ENCODE assay signal across 8 cellular contexts in genomic region chr1:2786329-2787162, GRCh38. TPM values are rescaled to one million over a fixed set of nuclear protein-coding genes. Genes with fewer than 3 reads are reported as not detected.
DNase-seq lines count a peak whose midpoint lies in the region; ATAC-seq and TF ChIP-seq lines count a peak whose summit lies in the region.

No MANE protein-coding gene starts in this region.

- no peak overlapping the region for H2AFZ ChIP-seq in DND-41 (ENCODE audit: low read depth, low read length)

- no peak overlapping the region for H3K4me2 ChIP-seq in DND-41 (ENCODE audit: insufficient read depth, low read length)

- peak; percentile 84 for TF ChIP-seq CTCF in DND-41 (IDR thresholded peaks at IDR 0.05; ENCODE audit: borderline replicate concordance, extremely low read depth, low read length, poor library complexity, severe bottlenecking)

- H3K9me3 ChIP-seq in DND-41 (ENCODE audit: insufficient read depth, low read length, severe bottlenecking) = peaks cover 2% of the 10 kb centered on the region

- intact Hi-C loops in activated T-helper 1 cell treated with anti-CD3 and anti-CD28 coated beads, Interleukin-12 subunit alpha, Interleukin-12 subunit beta, Interleukin-2, Interleukin-4 antibody, amounts not matched to agents 30 ng/mL and 10 ng/mL and 1 ng/mL, durations not matched to agents 14 hours and 24 hours and 36 hours (cut with micrococcal nuclease) = loop anchor here (1.0 to 5.0 kb wide), 2 partner anchors 230 to 589 kb away; partner anchors contain the start of gene TNFRSF14
- intact Hi-C loops in left ventricle myocardium superior (cut with micrococcal nuclease) = no loop called here

- no peak overlapping the region for H3K4me3 Mint-ChIP-seq in activated T-helper 1 cell treated with anti-CD3 and anti-CD28 coated beads, Interleukin-12 subunit alpha, Interleukin-12 subunit beta, Interleukin-2, Interleukin-4 antibody, amounts not matched to agents 30 ng/mL and 10 ng/mL and 1 ng/mL, durations not matched to agents 14 hours and 24 hours and 36 hours

- H3K9ac ChIP-seq in DND-41 (ENCODE audit: low read depth, low read length) = no peak overlapping the region

- no peaks in the 10 kb centered on the region for H3K79me2 ChIP-seq in DND-41 (ENCODE audit: insufficient read depth, low read length)

- DNase-seq in DND-41 (peak; percentile 56), NCI-H69 (lab: John Stamatoyannopoulos, UW) (peak; percentile 14), left ventricle myocardium superior (peak; percentile 68), NCI-H446 treated with DMSO at 0.1 percent for 48 hours (lab: John Stamatoyannopoulos, UW) (no peak)
- DNase-seq in activated T-helper 1 cell treated with anti-CD3 and anti-CD28 coated beads, Interleukin-12 subunit alpha, Interleukin-12 subunit beta, Interleukin-2, Interleukin-4 antibody, amounts not matched to agents 30 ng/mL and 10 ng/mL and 1 ng/mL, durations not matched to agents 14 hours and 24 hours and 36 hours (ENCODE audit: low spot score) = peak; percentile 51
- peak; percentile 78 to 79 for DNase-seq in stimulated activated CD4-positive, alpha-beta T cell treated with anti-CD3 and anti-CD28 coated beads, Interleukin-2, amount 100 ng/mL, for 48 hours

- no peaks in the 10 kb centered on the region for H3K4me1 ChIP-seq in DND-41 (ENCODE audit: insufficient read depth, low read length)

- H3K4me1 Mint-ChIP-seq in activated T-helper 1 cell treated with anti-CD3 and anti-CD28 coated beads, Interleukin-12 subunit alpha, Interleukin-12 subunit beta, Interleukin-2, Interleukin-4 antibody, amounts not matched to agents 30 ng/mL and 10 ng/mL and 1 ng/mL, durations not matched to agents 14 hours and 24 hours and 36 hours (ENCODE audit: low read depth) = peaks cover 5% of the 10 kb centered on the region

- H4K20me1 ChIP-seq in DND-41 (ENCODE audit: insufficient read depth, low read length) = peaks cover 7% of the 10 kb centered on the region; the same call in 1 of the 2 replicates

- no peak overlapping the region for H3K4me3 ChIP-seq in DND-41 (ENCODE audit: low read depth in 1 of 2, low read length in 2 of 2)

- H3K36me3 Mint-ChIP-seq in activated T-helper 1 cell treated with anti-CD3 and anti-CD28 coated beads, Interleukin-12 subunit alpha, Interleukin-12 subunit beta, Interleukin-2, Interleukin-4 antibody, amounts not matched to agents 30 ng/mL and 10 ng/mL and 1 ng/mL, durations not matched to agents 14 hours and 24 hours and 36 hours (ENCODE audit: low read depth) = no peaks in the 10 kb centered on the region

- H3K27ac ChIP-seq in DND-41 (ENCODE audit: low read length) = no peak overlapping the region

- peaks cover 16% of the 10 kb centered on the region for H3K27me3 Mint-ChIP-seq in activated T-helper 1 cell treated with anti-CD3 and anti-CD28 coated beads, Interleukin-12 subunit alpha, Interleukin-12 subunit beta, Interleukin-2, Interleukin-4 antibody, amounts not matched to agents 30 ng/mL and 10 ng/mL and 1 ng/mL, durations not matched to agents 14 hours and 24 hours and 36 hours (ENCODE audit: insufficient read depth)

- no peaks in the 10 kb centered on the region for H3K36me3 ChIP-seq in DND-41 (ENCODE audit: insufficient read depth, low read length)

- peaks cover 10% of the 10 kb centered on the region for H3K9me3 Mint-ChIP-seq in activated T-helper 1 cell treated with anti-CD3 and anti-CD28 coated beads, Interleukin-12 subunit alpha, Interleukin-12 subunit beta, Interleukin-2, Interleukin-4 antibody, amounts not matched to agents 30 ng/mL and 10 ng/mL and 1 ng/mL, durations not matched to agents 14 hours and 24 hours and 36 hours

- no peaks in the 10 kb centered on the region for H3K27me3 ChIP-seq in DND-41 (ENCODE audit: insufficient read depth, low read length, poor library complexity)

- peak; percentile 71 for ATAC-seq in DND-41 (ENCODE audit: insufficient read depth, low read depth)
- peak; percentile 49 for ATAC-seq in left ventricle myocardium superior
- no peak for ATAC-seq in GM21576 (IDR thresholded peaks at IDR 0.05; ENCODE audit: unreplicated experiment)
- no peak for ATAC-seq in HG02571 (IDR thresholded peaks at IDR 0.05; ENCODE audit: unreplicated experiment)

- no peak overlapping the region for H3K27ac Mint-ChIP-seq in activated T-helper 1 cell treated with anti-CD3 and anti-CD28 coated beads, Interleukin-12 subunit alpha, Interleukin-12 subunit beta, Interleukin-2, Interleukin-4 antibody, amounts not matched to agents 30 ng/mL and 10 ng/mL and 1 ng/mL, durations not matched to agents 14 hours and 24 hours and 36 hours

RNA-seq across cellular contexts. Expression of gene TTC34, which starts 14.9 kb away (rescaled TPM):
- total RNA-seq in activated T-helper 1 cell treated with anti-CD3 and anti-CD28 coated beads, Interleukin-12 subunit alpha, Interleukin-12 subunit beta, Interleukin-2, Interleukin-4 antibody, amounts not matched to agents 30 ng/mL and 10 ng/mL and 1 ng/mL, durations not matched to agents 14 hours and 24 hours and 36 hours = 1.7 and 1.8 TPM in 2 replicates
- 0.59 TPM for total RNA-seq in left ventricle myocardium superior

Comparison
In these comparisons a context has a peak if more than half of its experiments do, and no peak if none do; other contexts are left out.
1. ATAC-seq: peak in DND-41 (single experiment) and left ventricle myocardium superior (single experiment); none in GM21576 (single experiment) and HG02571 (single experiment).